2 cellular contexts compared by ENCODE assay signal in the genomic region with DNA sequence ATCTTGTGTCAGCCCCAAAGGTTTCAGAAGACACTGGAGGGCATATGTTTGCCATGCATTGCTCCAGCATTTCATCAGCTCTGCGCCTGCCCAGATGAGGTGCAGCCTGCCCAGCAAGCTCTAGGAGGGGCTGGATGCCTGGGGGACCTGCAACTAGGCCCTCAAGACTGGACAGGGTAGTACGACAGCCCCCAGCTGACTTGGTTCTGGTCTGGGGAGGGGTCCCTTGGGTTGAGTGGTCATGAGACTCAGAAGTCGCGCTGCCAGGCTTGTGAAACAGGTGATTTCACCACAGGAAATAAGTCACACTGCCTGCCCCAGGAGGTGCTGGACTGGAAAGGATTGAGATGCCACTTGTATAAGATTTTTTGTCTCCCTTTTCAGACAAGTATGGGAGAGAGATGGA.
TF ChIP-seq lines count a peak whose summit lies in the region.

No MANE protein-coding gene starts in this region.

TF ChIP-seq in A549, 52 proteins besides CTCF, POLR2A, EP300 and RAD21 (continued from another document):
- TF ChIP-seq, protein P1, sequence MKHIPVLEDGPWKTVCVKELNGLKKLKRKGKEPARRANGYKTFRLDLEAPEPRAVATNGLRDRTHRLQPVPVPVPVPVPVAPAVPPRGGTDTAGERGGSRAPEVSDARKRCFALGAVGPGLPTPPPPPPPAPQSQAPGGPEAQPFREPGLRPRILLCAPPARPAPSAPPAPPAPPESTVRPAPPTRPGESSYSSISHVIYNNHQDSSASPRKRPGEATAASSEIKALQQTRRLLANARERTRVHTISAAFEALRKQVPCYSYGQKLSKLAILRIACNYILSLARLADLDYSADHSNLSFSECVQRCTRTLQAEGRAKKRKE (CRISPR knock-in tag; IDR thresholded peaks at IDR 0.05; ENCODE audit: low read depth), result no peak
- TF ChIP-seq CEBPB (IDR thresholded peaks at IDR 0.05) (no peak), JUNB (IDR thresholded peaks at IDR 0.05) (no peak)
- TF ChIP-seq, protein P2, sequence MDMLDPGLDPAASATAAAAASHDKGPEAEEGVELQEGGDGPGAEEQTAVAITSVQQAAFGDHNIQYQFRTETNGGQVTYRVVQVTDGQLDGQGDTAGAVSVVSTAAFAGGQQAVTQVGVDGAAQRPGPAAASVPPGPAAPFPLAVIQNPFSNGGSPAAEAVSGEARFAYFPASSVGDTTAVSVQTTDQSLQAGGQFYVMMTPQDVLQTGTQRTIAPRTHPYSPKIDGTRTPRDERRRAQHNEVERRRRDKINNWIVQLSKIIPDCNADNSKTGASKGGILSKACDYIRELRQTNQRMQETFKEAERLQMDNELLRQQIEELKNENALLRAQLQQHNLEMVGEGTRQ (IDR thresholded peaks at IDR 0.05), result no peak

TF ChIP-seq in SK-N-SH, 30 proteins besides CTCF, POLR2A, EP300 and RAD21 (continued from another document):
- TF ChIP-seq, protein P3, sequence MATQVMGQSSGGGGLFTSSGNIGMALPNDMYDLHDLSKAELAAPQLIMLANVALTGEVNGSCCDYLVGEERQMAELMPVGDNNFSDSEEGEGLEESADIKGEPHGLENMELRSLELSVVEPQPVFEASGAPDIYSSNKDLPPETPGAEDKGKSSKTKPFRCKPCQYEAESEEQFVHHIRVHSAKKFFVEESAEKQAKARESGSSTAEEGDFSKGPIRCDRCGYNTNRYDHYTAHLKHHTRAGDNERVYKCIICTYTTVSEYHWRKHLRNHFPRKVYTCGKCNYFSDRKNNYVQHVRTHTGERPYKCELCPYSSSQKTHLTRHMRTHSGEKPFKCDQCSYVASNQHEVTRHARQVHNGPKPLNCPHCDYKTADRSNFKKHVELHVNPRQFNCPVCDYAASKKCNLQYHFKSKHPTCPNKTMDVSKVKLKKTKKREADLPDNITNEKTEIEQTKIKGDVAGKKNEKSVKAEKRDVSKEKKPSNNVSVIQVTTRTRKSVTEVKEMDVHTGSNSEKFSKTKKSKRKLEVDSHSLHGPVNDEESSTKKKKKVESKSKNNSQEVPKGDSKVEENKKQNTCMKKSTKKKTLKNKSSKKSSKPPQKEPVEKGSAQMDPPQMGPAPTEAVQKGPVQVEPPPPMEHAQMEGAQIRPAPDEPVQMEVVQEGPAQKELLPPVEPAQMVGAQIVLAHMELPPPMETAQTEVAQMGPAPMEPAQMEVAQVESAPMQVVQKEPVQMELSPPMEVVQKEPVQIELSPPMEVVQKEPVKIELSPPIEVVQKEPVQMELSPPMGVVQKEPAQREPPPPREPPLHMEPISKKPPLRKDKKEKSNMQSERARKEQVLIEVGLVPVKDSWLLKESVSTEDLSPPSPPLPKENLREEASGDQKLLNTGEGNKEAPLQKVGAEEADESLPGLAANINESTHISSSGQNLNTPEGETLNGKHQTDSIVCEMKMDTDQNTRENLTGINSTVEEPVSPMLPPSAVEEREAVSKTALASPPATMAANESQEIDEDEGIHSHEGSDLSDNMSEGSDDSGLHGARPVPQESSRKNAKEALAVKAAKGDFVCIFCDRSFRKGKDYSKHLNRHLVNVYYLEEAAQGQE (IDR thresholded peaks at IDR 0.05; ENCODE audit: low read depth, low read length), result no peak
- TF ChIP-seq GATA2 (CRISPR knock-in tag; IDR thresholded peaks at IDR 0.05), result no peak
TF ChIP-seq in SK-N-SH: peak in this region for 0.
